In genomic region chr10:131786756-131787605, GRCh38 we compare ENCODE assay signal across 8 cellular contexts.
DNase-seq lines count a peak whose midpoint lies in the region; ATAC-seq lines count a peak whose summit lies in the region.

No MANE protein-coding gene starts in this region.

- H3K27ac Mint-ChIP-seq in activated CD4-positive, alpha-beta T cell treated with anti-CD3 and anti-CD28 coated beads, Interleukin-2, amount 10 ng/mL, durations not matched to agents 7 days and 5 days: no peak overlapping the region

- no peak for ATAC-seq in GM21825 (IDR thresholded peaks at IDR 0.05; ENCODE audit: unreplicated experiment)
- ATAC-seq in GM19023 (IDR thresholded peaks at IDR 0.05; ENCODE audit: unreplicated experiment): no peak

- CTCF ChIA-PET in activated CD4-positive, alpha-beta T cell treated with anti-CD3 and anti-CD28 coated beads, Interleukin-2, amount 10 ng/mL, durations not matched to agents 7 days and 5 days (lab: Charles Lee): no interaction called here

- peaks cover 7% of the 10 kb centered on the region for H3K9me3 Mint-ChIP-seq in activated CD4-positive, alpha-beta T cell treated with anti-CD3 and anti-CD28 coated beads, Interleukin-2, amount 10 ng/mL, durations not matched to agents 7 days and 5 days

- H3K4me3 Mint-ChIP-seq in activated CD4-positive, alpha-beta T cell treated with anti-CD3 and anti-CD28 coated beads, Interleukin-2, amount 10 ng/mL, durations not matched to agents 7 days and 5 days: no peak overlapping the region

- POLR2A ChIA-PET in activated CD4-positive, alpha-beta T cell treated with anti-CD3 and anti-CD28 coated beads, Interleukin-2, amount 10 ng/mL, durations not matched to agents 7 days and 5 days (lab: Charles Lee): interaction anchor here (0.6 kb wide), 1 partner anchor 307 kb away, joined by 4 read pairs; no protein-coding TSS in a partner anchor

- H3K36me3 Mint-ChIP-seq in activated CD4-positive, alpha-beta T cell treated with anti-CD3 and anti-CD28 coated beads, Interleukin-2, amount 10 ng/mL, durations not matched to agents 7 days and 5 days (ENCODE audit: low read depth): no peaks in the 10 kb centered on the region

- DNase-seq in DMS79 (lab: John Stamatoyannopoulos, UW) (peak; percentile 1), DMS79 treated with DMSO at 0.1 percent for 48 hours (lab: John Stamatoyannopoulos, UW) (no peak), KG1 (lab: John Stamatoyannopoulos, UW) (peak; percentile 19), foreskin melanocyte (peak; percentile 44), smooth muscle cell of the brain vasculature (ENCODE audit: low read depth, low spot score) (peak; percentile 7)
- DNase-seq in activated CD4-positive, alpha-beta T cell treated with anti-CD3 and anti-CD28 coated beads, Interleukin-2, amount 10 ng/mL, durations not matched to agents 7 days and 5 days: peak; percentile 43

- peaks cover 3% of the 10 kb centered on the region for H3K27me3 Mint-ChIP-seq in activated CD4-positive, alpha-beta T cell treated with anti-CD3 and anti-CD28 coated beads, Interleukin-2, amount 10 ng/mL, durations not matched to agents 7 days and 5 days

- no peaks in the 10 kb centered on the region for H3K4me1 Mint-ChIP-seq in activated CD4-positive, alpha-beta T cell treated with anti-CD3 and anti-CD28 coated beads, Interleukin-2, amount 10 ng/mL, durations not matched to agents 7 days and 5 days
